18 cellular contexts compared by ENCODE assay signal in the genomic region with DNA sequence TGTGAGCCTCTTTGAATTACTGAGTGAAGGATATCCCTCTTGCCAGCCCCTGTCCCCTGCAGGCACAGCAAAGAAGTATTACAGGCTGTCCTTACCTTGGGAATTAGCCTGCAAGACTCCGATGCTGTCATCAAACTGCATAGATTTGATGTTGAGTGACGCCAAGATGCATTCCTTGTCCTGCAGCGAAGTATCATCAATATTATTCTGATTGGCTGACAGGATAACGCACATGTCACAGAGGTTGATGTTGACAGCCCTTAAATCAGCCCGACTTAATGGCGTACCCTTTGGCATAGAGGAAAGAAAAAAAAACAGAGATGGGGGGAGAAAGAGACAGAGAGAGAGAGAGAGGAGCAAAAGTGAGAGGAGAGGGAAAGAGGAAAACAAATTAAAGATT.
DNase-seq lines count a peak whose midpoint lies in the region; ATAC-seq and TF ChIP-seq lines count a peak whose summit lies in the region.
"Had no signal": no experiment of that assay in that cellular context is flagged by ENCODE, and none has a peak within 500 bp of the region (broad histone marks: within the 10 kb centered on the region; RNA-seq: fewer than 3 reads in every experiment).

No MANE protein-coding gene starts in this region.

- no peaks in the 10 kb centered on the region for H3K27me3 ChIP-seq in Peyer's patch
- H3K27me3 ChIP-seq: BLaER1 had no signal

- TF ChIP-seq CTCF in nephron progenitor cell (IDR thresholded peaks at IDR 0.05), result no peak
- no peak for TF ChIP-seq CTCF in progenitor cell of endocrine pancreas (IDR thresholded peaks at IDR 0.05; ENCODE audit: unreplicated experiment)
- TF ChIP-seq CTCF in Peyer's patch (IDR thresholded peaks at IDR 0.05), result no peak

- DNase-seq in HEK293T (ENCODE audit: extremely low spot score) (no peak), nephron progenitor cell (no peak), progenitor cell of endocrine pancreas (ENCODE audit: low spot score, unreplicated experiment) (no peak), NCI-H1694 treated with DMSO at 0.1 percent for 48 hours (lab: John Stamatoyannopoulos, UW) (no peak), Peyer's patch (no peak)
- DNase-seq: Caco-2; CD4-positive, CD25-positive, alpha-beta regulatory T cell; CD8-positive, alpha-beta T cell; DMS153; DND-41; GOT3; H7; HCEC 1CT had no signal

- ATAC-seq in HG03039 (IDR thresholded peaks at IDR 0.05; ENCODE audit: unreplicated experiment), result no peak
- ATAC-seq: CD8-positive, alpha-beta T cell had no signal

- H3K4me3 Mint-ChIP-seq in nephron progenitor cell, result no peak overlapping the region
- H3K4me3 Mint-ChIP-seq in progenitor cell of endocrine pancreas (ENCODE audit: low read depth), result no peak overlapping the region
- H3K4me3 Mint-ChIP-seq: B cell; CD4-positive, CD25-positive, alpha-beta regulatory T cell; CD8-positive, alpha-beta T cell had no signal

- TF ChIP-seq POLR2A in Peyer's patch (IDR thresholded peaks at IDR 0.05), result no peak

- no peaks in the 10 kb centered on the region for H3K9me3 ChIP-seq in Peyer's patch
- H3K9me3 ChIP-seq: BLaER1, Caco-2 had no signal

- CTCF ChIA-PET in HEK293T (lab: Yijun Ruan, JAX), result interaction anchor here (0.6 kb wide), 2 partner anchors 126 to 211 kb away, joined by 3 read pairs; no protein-coding TSS in a partner anchor

- POLR2A ChIA-PET in HEK293T (lab: Yijun Ruan, JAX), result no interaction called here

- H3K4me1 Mint-ChIP-seq in nephron progenitor cell, result peaks cover 43% of the 10 kb centered on the region
- peaks cover under 1% of the 10 kb centered on the region for H3K4me1 Mint-ChIP-seq in progenitor cell of endocrine pancreas (ENCODE audit: low read depth)
- H3K4me1 Mint-ChIP-seq: B cell; CD4-positive, CD25-positive, alpha-beta regulatory T cell had no signal

- no peaks in the 10 kb centered on the region for H3K9me3 Mint-ChIP-seq in nephron progenitor cell
- H3K9me3 Mint-ChIP-seq in progenitor cell of endocrine pancreas (ENCODE audit: low read depth), result no peaks in the 10 kb centered on the region
- H3K9me3 Mint-ChIP-seq: CD8-positive, alpha-beta T cell had no signal

- no peaks in the 10 kb centered on the region for H3K36me3 ChIP-seq in Peyer's patch
- H3K36me3 ChIP-seq: BLaER1 had no signal

- H3K27me3 Mint-ChIP-seq in nephron progenitor cell (ENCODE audit: low read depth, poor library complexity) (peaks cover 12% of the 10 kb centered on the region), progenitor cell of endocrine pancreas (no peaks in the 10 kb centered on the region)
- H3K27me3 Mint-ChIP-seq: B cell; CD4-positive, CD25-positive, alpha-beta regulatory T cell had no signal

- no peaks in the 10 kb centered on the region for H3K36me3 Mint-ChIP-seq in nephron progenitor cell (ENCODE audit: low read depth)
- H3K36me3 Mint-ChIP-seq in progenitor cell of endocrine pancreas (ENCODE audit: insufficient read depth), result no peaks in the 10 kb centered on the region
- H3K36me3 Mint-ChIP-seq: CD4-positive, CD25-positive, alpha-beta regulatory T cell; CD8-positive, alpha-beta T cell had no signal

- no peak overlapping the region for H3K4me3 ChIP-seq in Peyer's patch
- H3K4me3 ChIP-seq: BLaER1 had no signal

- no peak overlapping the region for H3K27ac ChIP-seq in Peyer's patch
- H3K27ac ChIP-seq: 22Rv1, BLaER1, C4-2B had no signal

- H3K27ac Mint-ChIP-seq in nephron progenitor cell, result peak overlapping the region; percentile 56
- H3K27ac Mint-ChIP-seq in progenitor cell of endocrine pancreas, result peak overlapping the region; percentile 42
- H3K27ac Mint-ChIP-seq: B cell; CD4-positive, CD25-positive, alpha-beta regulatory T cell; CD8-positive, alpha-beta T cell had no signal

- no peaks in the 10 kb centered on the region for H3K4me1 ChIP-seq in Peyer's patch
- H3K4me1 ChIP-seq: Caco-2 had no signal

TF ChIP-seq in HEK293T, 16 proteins besides CTCF, POLR2A, EP300 and RAD21:
- TF ChIP-seq PKNOX1 (IDR thresholded peaks at IDR 0.05) (peak; percentile 28; the same call in 1 of the 2 replicates), ZNF384 (IDR thresholded peaks at IDR 0.05) (no peak)
